Comparison of ENCODE assay signal across 1 cellular context in genomic region chr21:42227909-42228708, GRCh38.
TF ChIP-seq lines count a peak whose summit lies in the region.

No MANE protein-coding gene starts in this region.

TF ChIP-seq in GM12878, 131 proteins besides CTCF, POLR2A, EP300 and RAD21 (continued from another document):
- TF ChIP-seq REST (IDR thresholded peaks at IDR 0.05; ENCODE audit: low read depth, low read length), result no peak
- TF ChIP-seq SMC3 (IDR thresholded peaks at IDR 0.05; ENCODE audit: borderline replicate concordance, low read length), result 0 out of 2 replicates have a peak, but pooled peaks have one; percentile 7
- TF ChIP-seq MYC (IDR thresholded peaks at IDR 0.05; ENCODE audit: insufficient read depth, insufficient read length, insufficient replicate concordance, low read length, severe bottlenecking), result no peak
- TF ChIP-seq RB1 (IDR thresholded peaks at IDR 0.05; ENCODE audit: borderline replicate concordance), result no peak
- 0 out of 2 replicates have a peak, but pooled peaks have one; percentile 23 for TF ChIP-seq CREB1 (IDR thresholded peaks at IDR 0.05; ENCODE audit: low read depth)
- peak; percentile 91 for TF ChIP-seq PBX3 (IDR thresholded peaks at IDR 0.05; ENCODE audit: insufficient replicate concordance, low read depth, low read length)
- peak; percentile 90; the same call in 1 of the 2 replicates for TF ChIP-seq PAX5 (IDR thresholded peaks at IDR 0.05; ENCODE audit: borderline replicate concordance, low read depth, low read length)
- TF ChIP-seq CBFB (IDR thresholded peaks at IDR 0.05; ENCODE audit: low read depth), result no peak
- no peak for TF ChIP-seq ZBTB33 (IDR thresholded peaks at IDR 0.05)
- TF ChIP-seq ZBTB40 (IDR thresholded peaks at IDR 0.05; ENCODE audit: borderline replicate concordance), result no peak
- TF ChIP-seq ZNF24 (IDR thresholded peaks at IDR 0.05), result no peak
- TF ChIP-seq NR2F1 (conservative IDR thresholded peaks at IDR 0.05), result 0 out of 2 replicates have a peak, but pooled peaks have one; percentile 26
- no peak for TF ChIP-seq TBL1XR1 (IDR thresholded peaks at IDR 0.05; ENCODE audit: low read depth, low read length)
- no peak for TF ChIP-seq ESRRA (IDR thresholded peaks at IDR 0.05; ENCODE audit: low read length)
- TF ChIP-seq RUNX3 (IDR thresholded peaks at IDR 0.05; ENCODE audit: low read length), result peak; percentile 41
- no peak for TF ChIP-seq GABPA (IDR thresholded peaks at IDR 0.05; ENCODE audit: low read depth)
- peak; percentile 96 for TF ChIP-seq SKIL (IDR thresholded peaks at IDR 0.05; ENCODE audit: low read depth, poor library complexity, severe bottlenecking)
- TF ChIP-seq EGR1 (IDR thresholded peaks at IDR 0.05; ENCODE audit: borderline replicate concordance in 1 of 2, low read depth in 2 of 2, low read length in 2 of 2), result no peak
- peak; percentile 96 for TF ChIP-seq TCF12 (IDR thresholded peaks at IDR 0.05; ENCODE audit: low read depth, low read length)
- TF ChIP-seq SRF (IDR thresholded peaks at IDR 0.05; ENCODE audit: low read depth in 2 of 2, low read length in 2 of 2), result peak; percentile 23 to 41; a peak in 2 of 4 replicates
- peak; percentile 35; the same call in 1 of the 2 replicates for TF ChIP-seq MTA2 (IDR thresholded peaks at IDR 0.05; ENCODE audit: low read depth)
- TF ChIP-seq SMAD1 (IDR thresholded peaks at IDR 0.05; ENCODE audit: low read depth, partially characterized antibody), result no peak
- TF ChIP-seq YY1 (IDR thresholded peaks at IDR 0.05; ENCODE audit: low read depth, low read length), result no peak
- TF ChIP-seq CHD2 (IDR thresholded peaks at IDR 0.05; ENCODE audit: borderline replicate concordance, low read depth, low read length), result no peak
- peak; percentile 64 for TF ChIP-seq IKZF1 (conservative IDR thresholded peaks at IDR 0.05)
- peak; percentile 19 for TF ChIP-seq MEF2B (IDR thresholded peaks at IDR 0.05; ENCODE audit: partially characterized antibody, poor library complexity, severe bottlenecking)
- no peak for TF ChIP-seq CBX5 (IDR thresholded peaks at IDR 0.05; ENCODE audit: low read depth)
- peak; percentile 61; the same call in 1 of the 2 replicates for TF ChIP-seq HDGF (IDR thresholded peaks at IDR 0.05)
- 0 out of 2 replicates have a peak, but pooled peaks have one; percentile 16 for TF ChIP-seq EED (IDR thresholded peaks at IDR 0.05; ENCODE audit: low read depth)
- TF ChIP-seq KDM1A (IDR thresholded peaks at IDR 0.05; ENCODE audit: borderline replicate concordance), result no peak
- peak; percentile 82 for TF ChIP-seq DPF2 (IDR thresholded peaks at IDR 0.05)
- TF ChIP-seq KLF5 (IDR thresholded peaks at IDR 0.05; ENCODE audit: partially characterized antibody), result no peak
- TF ChIP-seq GATAD2B (conservative IDR thresholded peaks at IDR 0.05; ENCODE audit: low read depth), result peak; percentile 22; the same call in 1 of the 2 replicates
- TF ChIP-seq BACH1 (IDR thresholded peaks at IDR 0.05; ENCODE audit: borderline replicate concordance), result 0 out of 2 replicates have a peak, but pooled peaks have one; percentile 20
- peak in 1 of 2 experiments; percentile 53; a peak in 1 of 4 replicates for TF ChIP-seq BHLHE40 (IDR thresholded peaks at IDR 0.05; ENCODE audit: borderline replicate concordance in 1 of 2, low read depth in 2 of 2, low read length in 1 of 2)
- TF ChIP-seq JUNB (IDR thresholded peaks at IDR 0.05), result peak; percentile 41; the same call in 1 of the 2 replicates
- no peak for TF ChIP-seq SUPT20H (IDR thresholded peaks at IDR 0.05; ENCODE audit: borderline replicate concordance, control insufficient read depth, low read depth, low read length)
- no peak for TF ChIP-seq RCOR1 (conservative IDR thresholded peaks at IDR 0.05; ENCODE audit: low read depth, low read length)
- 0 out of 2 replicates have a peak, but pooled peaks have one; percentile 45 for TF ChIP-seq CREM (IDR thresholded peaks at IDR 0.05; ENCODE audit: low read depth)
- TF ChIP-seq ZNF217 (IDR thresholded peaks at IDR 0.05), result no peak
- TF ChIP-seq RELA (IDR thresholded peaks at IDR 0.05; ENCODE audit: borderline replicate concordance, partially characterized antibody), result peak; percentile 63
- peak; percentile 61 for TF ChIP-seq RAD51 (IDR thresholded peaks at IDR 0.05)
- TF ChIP-seq E2F4 (IDR thresholded peaks at IDR 0.05; ENCODE audit: low read depth, low read length), result no peak; the same call in 1 of the 2 replicates
- peak; percentile 75; the same call in 1 of the 2 replicates for TF ChIP-seq RELB (IDR thresholded peaks at IDR 0.05; ENCODE audit: low read depth)
- TF ChIP-seq ATF7 (IDR thresholded peaks at IDR 0.05; ENCODE audit: low read depth), result peak; percentile 46
- TF ChIP-seq ASH2L (IDR thresholded peaks at IDR 0.05; ENCODE audit: borderline replicate concordance, low read depth), result no peak; the same call in 1 of the 2 replicates
- no peak for TF ChIP-seq SIN3A (IDR thresholded peaks at IDR 0.05; ENCODE audit: low read depth, low read length)
- TF ChIP-seq CBX3 (IDR thresholded peaks at IDR 0.05; ENCODE audit: borderline replicate concordance, low read depth), result no peak
- TF ChIP-seq FOXM1 (IDR thresholded peaks at IDR 0.05; ENCODE audit: low read depth, low read length), result no peak
- no peak for TF ChIP-seq CEBPB (IDR thresholded peaks at IDR 0.05; ENCODE audit: borderline replicate concordance in 1 of 2, low read depth in 2 of 2, low read length in 2 of 2)
- TF ChIP-seq FOS (IDR thresholded peaks at IDR 0.05; ENCODE audit: borderline replicate concordance, extremely low read depth, insufficient read length), result no peak
